ENCODE assay signal across 3 cellular contexts in genomic region chr12:94338395-94338794, GRCh38.
TF ChIP-seq lines count a peak whose summit lies in the region.

No MANE protein-coding gene starts in this region.

TF ChIP-seq in HepG2, 621 proteins besides CTCF, POLR2A, EP300 and RAD21:
- TF ChIP-seq ZNF513 (CRISPR knock-in tag; conservative IDR thresholded peaks at IDR 0.05) (no peak), ZBTB25 (CRISPR knock-in tag; IDR thresholded peaks at IDR 0.05) (no peak), MAFF (IDR thresholded peaks at IDR 0.05; ENCODE audit: low read depth, low read length) (peak; percentile 40; the same call in 1 of the 2 replicates), MAFK (conservative IDR thresholded peaks at IDR 0.05 in 1 of 2, IDR thresholded peaks at IDR 0.05 in 1 of 2; ENCODE audit: low read length in 2 of 2) (peak in 1 of 2 experiments; percentile 34; a peak in 2 of 4 replicates), MXD3 (CRISPR knock-in tag; IDR thresholded peaks at IDR 0.05) (no peak)

TF ChIP-seq in A549, 52 proteins besides CTCF, POLR2A, EP300 and RAD21:
- TF ChIP-seq CHD4 (IDR thresholded peaks at IDR 0.05; ENCODE audit: borderline replicate concordance) (no peak), ESRRA (IDR thresholded peaks at IDR 0.05; ENCODE audit: borderline replicate concordance, low read length) (no peak), MAFK (IDR thresholded peaks at IDR 0.05; ENCODE audit: partially characterized antibody) (peak; percentile 61)

TF ChIP-seq in K562, 482 proteins besides CTCF, POLR2A, EP300 and RAD21:
- TF ChIP-seq RBM14 (IDR thresholded peaks at IDR 0.05; ENCODE audit: borderline replicate concordance, insufficient read depth, low read depth, low read length), result no peak
- no peak for TF ChIP-seq HNRNPUL1 (IDR thresholded peaks at IDR 0.05; ENCODE audit: low read length)
- TF ChIP-seq E2F4 (CRISPR knock-in tag; IDR thresholded peaks at IDR 0.05; ENCODE audit: low read depth), result no peak
- TF ChIP-seq SIRT6 (IDR thresholded peaks at IDR 0.05; ENCODE audit: low read depth, low read length), result no peak
- no peak for TF ChIP-seq CBX1 (IDR thresholded peaks at IDR 0.05; ENCODE audit: low read depth)
- no peak for TF ChIP-seq CREB3L1 (IDR thresholded peaks at IDR 0.05; ENCODE audit: borderline replicate concordance, low read depth)
- peak; percentile 72 for TF ChIP-seq ZNF316 (IDR thresholded peaks at IDR 0.05)
- no peak for TF ChIP-seq ZFP30 (CRISPR knock-in tag; IDR thresholded peaks at IDR 0.05; ENCODE audit: borderline replicate concordance)
- no peak for TF ChIP-seq ZKSCAN8 (CRISPR knock-in tag; IDR thresholded peaks at IDR 0.05)
- TF ChIP-seq ZNF778 (CRISPR knock-in tag; IDR thresholded peaks at IDR 0.05), result no peak
- TF ChIP-seq GTF2E2 (tag; IDR thresholded peaks at IDR 0.05), result no peak
- TF ChIP-seq ZNF583 (CRISPR knock-in tag; IDR thresholded peaks at IDR 0.05), result no peak
- TF ChIP-seq MAFG (tag; conservative IDR thresholded peaks at IDR 0.05), result peak; percentile 20; the same call in 1 of the 2 replicates
- peak; percentile 48; the same call in 1 of the 2 replicates for TF ChIP-seq C11orf30 (IDR thresholded peaks at IDR 0.05; ENCODE audit: low read depth)
- TF ChIP-seq ZNF347 (CRISPR knock-in tag; IDR thresholded peaks at IDR 0.05; ENCODE audit: low read depth), result no peak
- no peak for TF ChIP-seq ZNF23 (CRISPR knock-in tag; IDR thresholded peaks at IDR 0.05)
- TF ChIP-seq RBM17 (IDR thresholded peaks at IDR 0.05; ENCODE audit: borderline replicate concordance, low read depth, low read length), result no peak
